Comparison of ENCODE assay signal across 8 cellular contexts in the genomic region with DNA sequence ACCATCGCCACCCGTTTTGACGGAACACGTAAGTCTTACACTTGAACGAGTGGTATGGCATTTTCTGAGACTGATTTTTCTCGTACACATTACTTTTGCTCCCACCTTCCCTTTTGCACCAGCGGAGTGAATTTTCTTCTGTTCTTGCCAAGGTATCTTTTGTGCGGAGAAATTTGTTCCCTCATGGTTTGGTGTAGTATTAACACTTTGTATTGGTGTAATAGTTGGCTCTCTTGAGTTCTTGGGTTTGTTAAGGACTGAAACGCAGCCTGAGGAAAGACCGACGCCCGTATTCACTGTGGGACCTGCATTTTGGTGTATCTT. TPM values are rescaled to one million over a fixed set of nuclear protein-coding genes. Genes with fewer than 3 reads are reported as not detected.
A peak's percentile ranks its signal among the peaks of the same experiment; 100 is the strongest.
DNase-seq lines count a peak whose midpoint lies in the region; ATAC-seq and TF ChIP-seq lines count a peak whose summit lies in the region.

No MANE protein-coding gene starts in this region.

- WGBS in mammary epithelial cell (ENCODE audit: low coverage, missing lambda C conversion rate) = 5% methylated on average over 12 of the region's 12 CpGs

- peaks cover 0 to 8% (median 3%) of the 10 kb centered on the region in 9 donors for H3K9me3 Mint-ChIP-seq in naive thymus-derived CD8-positive, alpha-beta T cell

- H3K27ac ChIP-seq in left ventricle myocardium inferior (replicated peaks) (no peak overlapping the region), mammary epithelial cell (ENCODE audit: insufficient read depth, low read depth, low read length) (no peak overlapping the region), uterus (no peak overlapping the region)

- peak overlapping the region; percentile 75 for H3K4me3 ChIP-seq in left ventricle myocardium inferior
- no peak overlapping the region for H3K4me3 ChIP-seq in mammary epithelial cell (replicated peaks in 1 of 3; ENCODE audit: insufficient read depth in 1 of 3, low read depth in 2 of 3, low read length in 3 of 3)
- peak overlapping the region; percentile 39 to 57 for H3K4me3 ChIP-seq in uterus

- H3K4me1 Mint-ChIP-seq in naive thymus-derived CD8-positive, alpha-beta T cell = peaks cover 10 to 38% (median 23%) of the 10 kb centered on the region in 4 donors

- peak overlapping the region; percentile 54 for H3K4me2 ChIP-seq in mammary epithelial cell (ENCODE audit: insufficient read depth, low read depth, low read length)

- H3K79me2 ChIP-seq in mammary epithelial cell (ENCODE audit: insufficient read depth, low read length) = no peaks in the 10 kb centered on the region

- H3K36me3 ChIP-seq in left ventricle myocardium inferior (no peaks in the 10 kb centered on the region), mammary epithelial cell (ENCODE audit: insufficient read depth, low read length) (no peaks in the 10 kb centered on the region), uterus (no peaks in the 10 kb centered on the region)

- no peak for TF ChIP-seq POLR2A in uterus (IDR thresholded peaks at IDR 0.05)

- intact Hi-C loops in left ventricle myocardium inferior (cut with micrococcal nuclease) = no loop called here
- intact Hi-C loops in Right ventricle myocardium inferior (cut with DNase I) = no loop called here
- intact Hi-C loops in mammary epithelial cell (cut with micrococcal nuclease) = no loop called here
- intact Hi-C loops in uterus (cut with DNase I; ENCODE audit: low total_unique reads) = no loop called here

- CTCF ChIA-PET in mammary epithelial cell (lab: Charles Lee; ENCODE audit: low non-redundant PET) = no interaction called here

- H4K20me1 ChIP-seq in mammary epithelial cell (ENCODE audit: insufficient read depth, low read length) = no peaks in the 10 kb centered on the region

- H3K9me3 ChIP-seq in left ventricle myocardium inferior (replicated peaks) (peaks cover 15% of the 10 kb centered on the region), mammary epithelial cell (replicated peaks; ENCODE audit: insufficient read depth, low read length) (no peaks in the 10 kb centered on the region), uterus (no peaks in the 10 kb centered on the region)

- BruUV-seq in mammary epithelial cell (replicated peaks; lab: Mats Ljungman, UMichigan) = no TSS peak

- peaks cover 7 to 24% (median 12%) of the 10 kb centered on the region in 5 donors for H3K27me3 Mint-ChIP-seq in naive thymus-derived CD8-positive, alpha-beta T cell

- TF ChIP-seq CTCF in left ventricle myocardium inferior (IDR thresholded peaks at IDR 0.05; ENCODE audit: borderline replicate concordance) (no peak), mammary epithelial cell (conservative IDR thresholded peaks at IDR 0.05 in 1 of 2, IDR thresholded peaks at IDR 0.05 in 1 of 2; ENCODE audit: extremely low read depth in 1 of 2, insufficient read depth in 1 of 2, low read depth in 1 of 2, low read length in 2 of 2) (no peak), uterus (IDR thresholded peaks at IDR 0.05) (no peak)

- ATAC-seq in Right ventricle myocardium inferior (no peak), GM21737 (IDR thresholded peaks at IDR 0.05; ENCODE audit: unreplicated experiment) (no peak), GM21717 (IDR thresholded peaks at IDR 0.05; ENCODE audit: unreplicated experiment) (no peak), GM21381 (IDR thresholded peaks at IDR 0.05; ENCODE audit: unreplicated experiment) (no peak)
- no peak for ATAC-seq in naive thymus-derived CD8-positive, alpha-beta T cell

- H3K4me1 ChIP-seq in left ventricle myocardium inferior (peaks cover 25% of the 10 kb centered on the region), mammary epithelial cell (ENCODE audit: insufficient read depth, low read length) (peaks cover 10% of the 10 kb centered on the region), uterus (no peaks in the 10 kb centered on the region)

- DNase-seq in left ventricle myocardium inferior (no peak), Right ventricle myocardium inferior (ENCODE audit: missing footprints) (no peak), mammary epithelial cell (no peak), uterus (no peak)
- DNase-seq in naive thymus-derived CD8-positive, alpha-beta T cell = peak in 1 of 10 donors; percentile 6

- in situ Hi-C loops in mammary epithelial cell (cut with MboI; ENCODE audit: low sequenced_read_pairs in 2 of 2) = no loop called here

- peak overlapping the region; percentile 60 to 96 (median 84) for H3K4me3 Mint-ChIP-seq in naive thymus-derived CD8-positive, alpha-beta T cell

- dilution Hi-C loops in mammary epithelial cell (cut with HindIII; ENCODE audit: low sequenced_read_pairs) = no loop called here

- H3K27ac Mint-ChIP-seq in naive thymus-derived CD8-positive, alpha-beta T cell = peak overlapping the region in 5 of 10 donors; percentile 1 to 85 (median 69)

- H3K36me3 Mint-ChIP-seq in naive thymus-derived CD8-positive, alpha-beta T cell = no peaks in the 10 kb centered on the region

- H2AFZ ChIP-seq in mammary epithelial cell (ENCODE audit: low read depth, low read length) = peak overlapping the region; percentile 44

- H3K27me3 ChIP-seq in left ventricle myocardium inferior (ENCODE audit: low read depth) = peaks cover 70% of the 10 kb centered on the region
- H3K27me3 ChIP-seq in mammary epithelial cell (ENCODE audit: insufficient read depth, low read length) = peaks cover 13% of the 10 kb centered on the region
- no peaks in the 10 kb centered on the region for H3K27me3 ChIP-seq in uterus

- POLR2A ChIA-PET in naive thymus-derived CD8-positive, alpha-beta T cell (lab: Charles Lee) = no interaction called here

- no peak overlapping the region for H3K9ac ChIP-seq in mammary epithelial cell (ENCODE audit: insufficient read depth, low read length)

RNA-seq across cellular contexts. Expression of a gene that starts 0.4 kb away (rescaled TPM):
- total RNA-seq in left ventricle myocardium inferior (0.05 TPM), Right ventricle myocardium inferior (0.14 TPM), mammary epithelial cell (1 to 10 TPM in 1 of 2 donors, under 1 TPM in 1; 0.14 to 1.8 TPM), uterus (1 to 10 TPM in 1 of 4 donors, under 1 TPM in 2, not detected in 1; 0.26 to 1.5 (median 0.49) TPM)
- polyA plus RNA-seq in mammary epithelial cell = 0.01 TPM
- polyA minus RNA-seq in mammary epithelial cell = not detected
- under 1 TPM; 0.26 to 0.58 TPM for total RNA-seq in naive thymus-derived CD8-positive, alpha-beta T cell
- polyA plus RNA-seq in naive thymus-derived CD8-positive, alpha-beta T cell = not detected

Comparison
In these comparisons a context has a peak if more than half of its experiments do, and no peak if none do; other contexts are left out.
1. H3K4me3 ChIP-seq: peak in left ventricle myocardium inferior (single experiment) and uterus (2 of 2); none in mammary epithelial cell (0 of 3).